1 cellular context compared by ENCODE assay signal in the genomic region with DNA sequence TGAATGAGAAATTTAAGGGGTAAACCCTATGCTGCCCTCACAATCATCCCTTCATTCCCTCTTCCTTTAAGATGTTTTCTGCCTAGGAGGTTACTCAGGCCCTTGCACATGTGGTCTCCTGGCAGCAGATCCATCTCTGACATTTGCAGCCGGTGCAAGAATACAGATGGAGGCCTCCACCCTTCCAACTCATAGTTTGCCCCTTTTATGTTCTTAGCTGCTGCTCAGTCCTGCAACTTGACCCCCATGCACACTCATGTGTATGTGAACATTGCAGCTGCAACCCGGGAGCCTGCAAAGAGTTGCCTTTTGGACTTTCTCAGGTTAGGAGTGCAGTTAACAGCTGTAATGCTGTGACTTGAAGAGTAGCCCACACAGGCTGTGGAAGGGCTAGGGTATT.
TF ChIP-seq lines count a peak whose summit lies in the region.

No MANE protein-coding gene starts in this region.

TF ChIP-seq in GM23338, 12 proteins besides CTCF, POLR2A, EP300 and RAD21 (continued from another document):
- TF ChIP-seq ZNF331 (CRISPR knock-in tag; IDR thresholded peaks at IDR 0.05; ENCODE audit: low read depth) (no peak), NANOG (IDR thresholded peaks at IDR 0.05; ENCODE audit: borderline replicate concordance) (no peak)
- TF ChIP-seq, protein P1, sequence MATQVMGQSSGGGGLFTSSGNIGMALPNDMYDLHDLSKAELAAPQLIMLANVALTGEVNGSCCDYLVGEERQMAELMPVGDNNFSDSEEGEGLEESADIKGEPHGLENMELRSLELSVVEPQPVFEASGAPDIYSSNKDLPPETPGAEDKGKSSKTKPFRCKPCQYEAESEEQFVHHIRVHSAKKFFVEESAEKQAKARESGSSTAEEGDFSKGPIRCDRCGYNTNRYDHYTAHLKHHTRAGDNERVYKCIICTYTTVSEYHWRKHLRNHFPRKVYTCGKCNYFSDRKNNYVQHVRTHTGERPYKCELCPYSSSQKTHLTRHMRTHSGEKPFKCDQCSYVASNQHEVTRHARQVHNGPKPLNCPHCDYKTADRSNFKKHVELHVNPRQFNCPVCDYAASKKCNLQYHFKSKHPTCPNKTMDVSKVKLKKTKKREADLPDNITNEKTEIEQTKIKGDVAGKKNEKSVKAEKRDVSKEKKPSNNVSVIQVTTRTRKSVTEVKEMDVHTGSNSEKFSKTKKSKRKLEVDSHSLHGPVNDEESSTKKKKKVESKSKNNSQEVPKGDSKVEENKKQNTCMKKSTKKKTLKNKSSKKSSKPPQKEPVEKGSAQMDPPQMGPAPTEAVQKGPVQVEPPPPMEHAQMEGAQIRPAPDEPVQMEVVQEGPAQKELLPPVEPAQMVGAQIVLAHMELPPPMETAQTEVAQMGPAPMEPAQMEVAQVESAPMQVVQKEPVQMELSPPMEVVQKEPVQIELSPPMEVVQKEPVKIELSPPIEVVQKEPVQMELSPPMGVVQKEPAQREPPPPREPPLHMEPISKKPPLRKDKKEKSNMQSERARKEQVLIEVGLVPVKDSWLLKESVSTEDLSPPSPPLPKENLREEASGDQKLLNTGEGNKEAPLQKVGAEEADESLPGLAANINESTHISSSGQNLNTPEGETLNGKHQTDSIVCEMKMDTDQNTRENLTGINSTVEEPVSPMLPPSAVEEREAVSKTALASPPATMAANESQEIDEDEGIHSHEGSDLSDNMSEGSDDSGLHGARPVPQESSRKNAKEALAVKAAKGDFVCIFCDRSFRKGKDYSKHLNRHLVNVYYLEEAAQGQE (IDR thresholded peaks at IDR 0.05; ENCODE audit: unreplicated experiment), result no peak
